18 cellular contexts compared by ENCODE assay signal in the genomic region with DNA sequence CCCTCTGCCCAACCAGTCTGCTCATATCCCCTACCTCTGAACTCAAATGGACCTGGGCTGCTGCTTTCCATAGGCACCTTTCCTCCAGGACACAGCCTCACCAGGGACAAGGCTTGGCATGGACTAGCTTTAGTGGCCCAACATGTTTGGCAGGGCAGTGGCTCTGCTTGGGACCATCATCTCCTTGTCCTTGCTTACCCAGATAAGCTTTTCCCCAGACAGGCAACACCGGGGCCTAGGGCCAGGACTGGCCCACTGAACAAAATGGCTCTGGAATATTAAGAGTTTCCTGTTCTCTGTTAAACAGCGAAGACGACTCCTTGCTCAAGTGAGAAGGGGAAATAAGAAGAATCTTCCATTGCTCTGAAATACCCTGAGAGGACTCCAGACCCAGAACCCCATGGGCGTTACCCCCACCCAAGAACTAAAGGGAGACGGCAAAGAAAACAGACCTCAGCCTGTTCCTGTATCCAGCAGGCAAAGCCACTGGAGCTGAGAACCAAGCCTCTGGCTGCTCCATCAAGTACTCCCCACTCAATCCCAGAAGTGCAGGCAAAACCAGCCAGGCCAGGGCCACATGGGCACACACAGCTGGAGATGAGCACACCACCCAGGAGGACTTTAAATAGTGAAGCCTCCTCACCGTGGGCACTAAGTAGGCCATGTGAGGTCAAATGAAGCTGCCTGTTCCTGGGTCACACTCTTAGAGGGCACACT. TPM values are rescaled to one million over a fixed set of nuclear protein-coding genes. Genes with fewer than 3 reads are reported as not detected.
DNase-seq lines count a peak whose midpoint lies in the region; ATAC-seq, FAIRE-seq and TF ChIP-seq lines count a peak whose summit lies in the region.
"Had no signal": no experiment of that assay in that cellular context is flagged by ENCODE, and none has a peak within 500 bp of the region (broad histone marks: within the 10 kb centered on the region; RNA-seq: fewer than 3 reads in every experiment).

No MANE protein-coding gene starts in this region.

- H3K9ac ChIP-seq in HCT116 (ENCODE audit: low read length) = no peak overlapping the region

- intact Hi-C loops in HCT116 (cut with micrococcal nuclease) = no loop called here
- intact Hi-C loops in sciatic nerve (cut with DNase I) = no loop called here

- H3K27ac Mint-ChIP-seq in CD4-positive, CD25-positive, alpha-beta regulatory T cell = peak overlapping the region in 2 of 3 donors; percentile 42 to 85
- H3K27ac Mint-ChIP-seq in nephron progenitor cell (peak overlapping the region; percentile 71), endothelial cell (ENCODE audit: unreplicated experiment) (no peak overlapping the region)
- H3K27ac Mint-ChIP-seq: activated CD4-positive, alpha-beta T cell treated with anti-CD3 and anti-CD28 coated beads for 36 hours; dendritic cell treated with granulocyte-macrophage colony-stimulating factor and Interleukin-4, amounts not matched to agents 40 ng/mL and 50 ng/mL, for 4 days had no signal

- no peak overlapping the region for H2AFZ ChIP-seq in HCT116 (ENCODE audit: low read depth, low read length, poor library complexity, severe bottlenecking)

- POLR2A ChIA-PET in HCT116 (lab: Charles Lee) = interaction anchor here (1.4 kb wide), 1 partner anchor 45 kb away, joined by 3 read pairs; the partner anchor contains the start of gene CTNNB1

- DNase-seq in CD4-positive, CD25-positive, alpha-beta regulatory T cell = no peak
- DNase-seq in HCT116 (ENCODE audit: low read depth, low spot score) (no peak), bronchial epithelial cell (ENCODE audit: low read depth) (no peak), nephron progenitor cell (no peak), cerebellar nuclear complex (lab: John Stamatoyannopoulos, UW) (no peak), sciatic nerve (ENCODE audit: low spot score) (no peak), endothelial cell (ENCODE audit: low spot score) (no peak)
- DNase-seq: activated CD4-positive, alpha-beta T cell treated with anti-CD3 and anti-CD28 coated beads for 36 hours; DMS79 treated with DMSO at 0.1 percent for 48 hours; mesendoderm; naive thymus-derived CD4-positive, alpha-beta T cell; NCI-H2171; NCI-H526; pancreas; stimulated activated CD8-positive, alpha-beta memory T cell treated with anti-CD3 and anti-CD28 coated beads, Interleukin-4, amount 100 ng/mL, for 48 hours had no signal

- no peaks in the 10 kb centered on the region for H3K27me3 Mint-ChIP-seq in CD4-positive, CD25-positive, alpha-beta regulatory T cell
- H3K27me3 Mint-ChIP-seq in nephron progenitor cell (ENCODE audit: low read depth, poor library complexity) (no peaks in the 10 kb centered on the region), endothelial cell (ENCODE audit: unreplicated experiment) (peaks cover 19% of the 10 kb centered on the region)
- H3K27me3 Mint-ChIP-seq: activated CD4-positive, alpha-beta T cell treated with anti-CD3 and anti-CD28 coated beads for 36 hours; dendritic cell treated with granulocyte-macrophage colony-stimulating factor and Interleukin-4, amounts not matched to agents 40 ng/mL and 50 ng/mL, for 4 days; naive thymus-derived CD4-positive, alpha-beta T cell had no signal

- peaks cover 0 to 4% (median 1%) of the 10 kb centered on the region in 4 donors for H3K4me1 Mint-ChIP-seq in CD4-positive, CD25-positive, alpha-beta regulatory T cell
- peaks cover 13% of the 10 kb centered on the region for H3K4me1 Mint-ChIP-seq in nephron progenitor cell
- peaks cover 4% of the 10 kb centered on the region for H3K4me1 Mint-ChIP-seq in endothelial cell (ENCODE audit: unreplicated experiment)
- H3K4me1 Mint-ChIP-seq: activated CD4-positive, alpha-beta T cell treated with anti-CD3 and anti-CD28 coated beads for 36 hours; naive thymus-derived CD4-positive, alpha-beta T cell had no signal

- H3K27ac ChIP-seq in CD4-positive, CD25-positive, alpha-beta regulatory T cell (ENCODE audit: insufficient read depth, low read length, poor library complexity, severe bottlenecking) = no peak overlapping the region
- no peak overlapping the region for H3K27ac ChIP-seq in HCT116 (ENCODE audit: low read depth, low read length)
- H3K27ac ChIP-seq: adrenal gland, pancreas had no signal

- peaks cover 17% of the 10 kb centered on the region for H3K36me3 ChIP-seq in CD4-positive, CD25-positive, alpha-beta regulatory T cell (ENCODE audit: control insufficient read depth, insufficient read depth, low read length)
- H3K36me3 ChIP-seq in HCT116 (ENCODE audit: control insufficient read depth in 1 of 2, insufficient read depth in 2 of 2, low read length in 2 of 2) (peaks cover 0 to 2% of the 10 kb centered on the region in 2 experiments; a peak in 2 of 4 replicates), bronchial epithelial cell (ENCODE audit: control insufficient read depth, insufficient read depth, low read length) (peaks cover 2% of the 10 kb centered on the region)

- peak in 1 of 2 donors; percentile 6 for ATAC-seq in CD4-positive, CD25-positive, alpha-beta regulatory T cell (ENCODE audit: low read depth in 2 of 2)
- ATAC-seq in HCT116 (no peak), sciatic nerve (no peak)
- ATAC-seq: activated CD4-positive, alpha-beta T cell treated with anti-CD3 and anti-CD28 coated beads for 36 hours had no signal

- RAD21 ChIA-PET in HCT116 (lab: Charles Lee; ENCODE audit: low non-redundant PET in 1 of 2, low total read pairs in 2 of 2, uncharacterized antibody in 2 of 2, unreplicated experiment in 2 of 2) = no interaction called here

- no peaks in the 10 kb centered on the region for H3K27me3 ChIP-seq in CD4-positive, CD25-positive, alpha-beta regulatory T cell (ENCODE audit: control insufficient read depth, insufficient read depth, low read length)
- no peaks in the 10 kb centered on the region for H3K27me3 ChIP-seq in HCT116 (ENCODE audit: insufficient read depth, low read length)
- H3K27me3 ChIP-seq in bronchial epithelial cell (ENCODE audit: control insufficient read depth, insufficient read depth, low read length) = no peaks in the 10 kb centered on the region
- H3K27me3 ChIP-seq: adrenal gland, pancreas had no signal

- BruUV-seq in HCT116 (replicated peaks; lab: Mats Ljungman, UMichigan) = no TSS peak

- no peak overlapping the region for H3K4me3 ChIP-seq in CD4-positive, CD25-positive, alpha-beta regulatory T cell (ENCODE audit: low read depth, low read length)
- H3K4me3 ChIP-seq in HCT116 (replicated peaks in 1 of 2; ENCODE audit: low read depth in 1 of 2, low read length in 2 of 2) (no peak overlapping the region), bronchial epithelial cell (ENCODE audit: low read depth, low read length) (no peak overlapping the region)
- H3K4me3 ChIP-seq: adrenal gland, pancreas had no signal

- no peaks in the 10 kb centered on the region; the same call in 1 of the 2 replicates for H4K20me1 ChIP-seq in HCT116 (ENCODE audit: insufficient read depth)

- no peak for TF ChIP-seq RAD21 in HCT116 (IDR thresholded peaks at IDR 0.05; ENCODE audit: low read depth)

- H3K36me3 Mint-ChIP-seq in CD4-positive, CD25-positive, alpha-beta regulatory T cell = peaks cover 5% of the 10 kb centered on the region
- H3K36me3 Mint-ChIP-seq in nephron progenitor cell (ENCODE audit: low read depth) (peaks cover 25% of the 10 kb centered on the region), endothelial cell (ENCODE audit: low read depth, unreplicated experiment) (peaks cover 34% of the 10 kb centered on the region)

- no peaks in the 10 kb centered on the region for H3K79me2 ChIP-seq in HCT116 (ENCODE audit: insufficient read depth, low read length)

- no peaks in the 10 kb centered on the region for H3K9me3 Mint-ChIP-seq in CD4-positive, CD25-positive, alpha-beta regulatory T cell
- H3K9me3 Mint-ChIP-seq in nephron progenitor cell (no peaks in the 10 kb centered on the region), endothelial cell (ENCODE audit: unreplicated experiment) (no peaks in the 10 kb centered on the region)
- H3K9me3 Mint-ChIP-seq: dendritic cell treated with granulocyte-macrophage colony-stimulating factor and Interleukin-4, amounts not matched to agents 40 ng/mL and 50 ng/mL, for 4 days; naive thymus-derived CD4-positive, alpha-beta T cell had no signal

- H3K4me2 ChIP-seq in HCT116 (ENCODE audit: low read length) = no peak overlapping the region

- H3K9me2 ChIP-seq in HCT116 (ENCODE audit: insufficient read depth) = no peaks in the 10 kb centered on the region

- CTCF ChIA-PET in HCT116 (lab: Charles Lee) = no interaction called here

- TF ChIP-seq POLR2A in HCT116 (IDR thresholded peaks at IDR 0.05; ENCODE audit: borderline replicate concordance, extremely low read depth, insufficient read depth, insufficient read length) = no peak

- H3K9me3 ChIP-seq in CD4-positive, CD25-positive, alpha-beta regulatory T cell (ENCODE audit: control insufficient read depth in 2 of 2, low read length in 2 of 2) = no peaks in the 10 kb centered on the region
- no peaks in the 10 kb centered on the region for H3K9me3 ChIP-seq in HCT116 (ENCODE audit: control insufficient read depth in 1 of 2, insufficient read depth in 1 of 2, low read depth in 1 of 2, low read length in 2 of 2)
- H3K9me3 ChIP-seq: adrenal gland, pancreas had no signal

- peak; percentile 23 for FAIRE-seq in bronchial epithelial cell (lab: Jason Lieb, UNC)
- FAIRE-seq: GM12891, pancreas had no signal

- TF ChIP-seq CTCF in HCT116 (IDR thresholded peaks at IDR 0.05 in 2 of 3, conservative IDR thresholded peaks at IDR 0.05 in 1 of 3; ENCODE audit: borderline replicate concordance in 1 of 3, insufficient read depth in 1 of 3, low read depth in 2 of 3, low read length in 2 of 3) = no peak
- no peak for TF ChIP-seq CTCF in bronchial epithelial cell (IDR thresholded peaks at IDR 0.05; ENCODE audit: insufficient read depth, low read length, severe bottlenecking)
- no peak for TF ChIP-seq CTCF in nephron progenitor cell (IDR thresholded peaks at IDR 0.05)
- no peak for TF ChIP-seq CTCF in endothelial cell (IDR thresholded peaks at IDR 0.05; ENCODE audit: unreplicated experiment)

- H3K4me3 Mint-ChIP-seq in CD4-positive, CD25-positive, alpha-beta regulatory T cell = no peak overlapping the region
- H3K4me3 Mint-ChIP-seq in nephron progenitor cell (no peak overlapping the region), endothelial cell (ENCODE audit: unreplicated experiment) (no peak overlapping the region)
- H3K4me3 Mint-ChIP-seq: activated CD4-positive, alpha-beta T cell treated with anti-CD3 and anti-CD28 coated beads for 36 hours; dendritic cell treated with granulocyte-macrophage colony-stimulating factor and Interleukin-4, amounts not matched to agents 40 ng/mL and 50 ng/mL, for 4 days; naive thymus-derived CD4-positive, alpha-beta T cell had no signal

- no peaks in the 10 kb centered on the region for H3K4me1 ChIP-seq in CD4-positive, CD25-positive, alpha-beta regulatory T cell (ENCODE audit: control insufficient read depth, insufficient read depth, low read length, poor library complexity, severe bottlenecking)
- peaks cover 0 to 4% of the 10 kb centered on the region in 2 experiments; a peak in 1 of 4 replicates for H3K4me1 ChIP-seq in HCT116 (ENCODE audit: control insufficient read depth in 1 of 2, insufficient read depth in 2 of 2, low read length in 2 of 2)
- H3K4me1 ChIP-seq: adrenal gland had no signal

RNA-seq across cellular contexts. Expression of gene CTNNB1, which starts 45.5 kb away (rescaled TPM):
- 177 TPM for total RNA-seq in CD4-positive, CD25-positive, alpha-beta regulatory T cell
- 10 to 100 TPM; 46.6 to 82.2 (median 47.4) TPM for polyA plus RNA-seq in CD4-positive, CD25-positive, alpha-beta regulatory T cell
- total RNA-seq in HCT116 (2021; ENCODE audit: unreplicated experiment) = 265 TPM
- polyA plus RNA-seq in HCT116 (2012) = 234 and 247 TPM in 2 replicates
- total RNA-seq in bronchial epithelial cell = 1,006 and 1,168 TPM in 2 replicates
- total RNA-seq in sciatic nerve = 457 TPM
- 1,051 TPM for total RNA-seq in endothelial cell (ENCODE audit: unreplicated experiment)
